In the genomic region with DNA sequence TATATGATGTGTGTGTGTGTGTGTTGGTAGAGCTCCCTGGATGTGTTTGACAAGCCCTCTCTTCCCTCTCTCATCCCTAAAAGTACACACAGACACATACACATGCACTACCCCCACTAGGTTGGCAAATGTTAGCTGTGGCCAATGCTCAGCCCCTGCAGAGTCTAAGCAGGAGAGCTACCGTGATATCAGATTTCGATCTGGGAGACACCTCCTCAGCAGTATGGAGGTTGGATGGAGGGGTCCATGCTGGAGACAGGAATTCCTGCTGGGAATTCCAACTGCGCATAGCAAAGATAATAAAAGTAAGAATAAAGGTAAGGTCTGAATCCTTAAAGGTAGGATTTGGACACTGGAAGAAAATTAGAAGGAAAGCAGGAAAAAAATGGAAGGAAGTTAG, we compare ENCODE assay signal across 18 cellular contexts.
"Had no signal": no experiment of that assay in that cellular context is flagged by ENCODE, and none has a peak within 500 bp of the region (broad histone marks: within the 10 kb centered on the region; RNA-seq: fewer than 3 reads in every experiment).

No MANE protein-coding gene starts in this region.

- H3K9me3 Mint-ChIP-seq: nephron progenitor cell, type B pancreatic cell had no signal

- H3K4me3 Mint-ChIP-seq: naive thymus-derived CD4-positive, alpha-beta T cell; nephron progenitor cell; stimulated activated memory B cell treated with anti-CD40 and anti-IgM and Interleukin-4, amounts not matched to agents 10 μg/mL and 1 μg/mL and 100 μg/mL, for 72 hours; stimulated activated naive CD8-positive, alpha-beta T cell treated with anti-CD3 and anti-CD28 coated beads, Interleukin-15, Interleukin-2, amounts not matched to agents 100 ng/mL and 50 ng/mL, for 24 hours; type B pancreatic cell had no signal

- H3K27ac Mint-ChIP-seq: naive thymus-derived CD4-positive, alpha-beta T cell; nephron progenitor cell; stimulated activated memory B cell treated with anti-CD40 and anti-IgM and Interleukin-4, amounts not matched to agents 10 μg/mL and 1 μg/mL and 100 μg/mL, for 72 hours; type B pancreatic cell had no signal

- ATAC-seq: heart left ventricle; left colon; naive thymus-derived CD4-positive, alpha-beta T cell; sciatic nerve; stimulated activated memory B cell treated with anti-CD40 and anti-IgM and Interleukin-4, amounts not matched to agents 10 μg/mL and 1 μg/mL and 100 μg/mL, for 72 hours had no signal

- H3K36me3 Mint-ChIP-seq: stimulated activated memory B cell treated with anti-CD40 and anti-IgM and Interleukin-4, amounts not matched to agents 10 μg/mL and 1 μg/mL and 100 μg/mL, for 72 hours; type B pancreatic cell had no signal

- H3K27ac ChIP-seq: heart left ventricle, spleen, thoracic aorta had no signal

- H3K4me1 Mint-ChIP-seq: naive thymus-derived CD4-positive, alpha-beta T cell; stimulated activated memory B cell treated with anti-CD40 and anti-IgM and Interleukin-4, amounts not matched to agents 10 μg/mL and 1 μg/mL and 100 μg/mL, for 72 hours had no signal

- DNase-seq: cortex of kidney; dorsolateral prefrontal cortex; effector CD8-positive, alpha-beta T cell; heart left ventricle; hippocampal formation; left colon; naive thymus-derived CD4-positive, alpha-beta T cell; nephron progenitor cell; posterior cingulate gyrus; spleen; stimulated activated CD4-positive, alpha-beta T cell treated with anti-CD3 and anti-CD28 coated beads, Interleukin-15, amount 100 ng/mL, for 24 hours; stimulated activated CD4-positive, alpha-beta T cell treated with anti-CD3 and anti-CD28 coated beads, Interleukin-1b, Interleukin-23, amount 100 ng/mL, for 48 hours; stimulated activated CD4-positive, alpha-beta T cell treated with anti-CD3 and anti-CD28 coated beads, Interleukin-4, amount 100 ng/mL, for 24 hours had no signal

- H3K27me3 Mint-ChIP-seq: stimulated activated naive CD8-positive, alpha-beta T cell treated with anti-CD3 and anti-CD28 coated beads, Interleukin-15, Interleukin-2, amounts not matched to agents 100 ng/mL and 50 ng/mL, for 24 hours had no signal
